In the genomic region with DNA sequence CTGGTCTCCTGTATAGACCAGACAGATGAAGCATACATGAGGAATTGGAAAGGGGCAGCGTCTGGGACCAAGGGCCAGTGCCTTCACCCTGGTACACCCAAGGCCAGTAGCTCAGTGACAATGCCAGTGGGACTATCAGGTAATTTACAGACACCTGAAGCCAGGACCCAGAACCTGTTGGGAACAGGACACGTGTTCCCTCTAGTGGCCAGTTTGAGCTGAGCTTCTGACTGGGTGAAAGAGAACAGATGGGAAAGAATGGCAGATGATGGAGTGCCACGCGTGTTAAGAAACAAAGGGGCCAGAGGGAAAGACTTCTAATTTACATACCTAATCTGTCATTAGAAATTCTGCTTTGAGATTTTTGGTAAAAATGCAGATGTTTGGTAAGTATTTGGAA, we compare ENCODE assay signal across 9 cellular contexts. TPM values are rescaled to one million over a fixed set of nuclear protein-coding genes. Genes with fewer than 3 reads are reported as not detected.
A peak's percentile ranks its signal among the peaks of the same experiment; 100 is the strongest.
DNase-seq lines count a peak whose midpoint lies in the region; FAIRE-seq and TF ChIP-seq lines count a peak whose summit lies in the region.
"Had no signal": no experiment of that assay in that cellular context is flagged by ENCODE, and none has a peak within 500 bp of the region (broad histone marks: within the 10 kb centered on the region; RNA-seq: fewer than 3 reads in every experiment).

No MANE protein-coding gene starts in this region.

- H3F3A ChIP-seq in DOHH2 (ENCODE audit: control insufficient read depth, insufficient read depth) (no peaks in the 10 kb centered on the region), OCI-LY1 (ENCODE audit: insufficient read depth, low read length) (no peaks in the 10 kb centered on the region)

- H3K4ac ChIP-seq in H9 (ENCODE audit: low read depth, low read length): no peak overlapping the region

- H4K5ac ChIP-seq in H9 (ENCODE audit: insufficient read length, low read depth, low read length): no peak overlapping the region

- no peak overlapping the region for H3T11ph ChIP-seq in H9 (ENCODE audit: low read length)

- no peak overlapping the region for H2BK15ac ChIP-seq in H9 (ENCODE audit: low read depth, low read length)

- H3K27ac ChIP-seq in DOHH2 (ENCODE audit: low read depth, low read length): no peak overlapping the region
- no peak overlapping the region for H3K27ac ChIP-seq in H9 (ENCODE audit: insufficient read length, low read depth, low read length)
- no peak overlapping the region for H3K27ac ChIP-seq in OCI-LY1 (ENCODE audit: low read depth, low read length, poor library complexity, severe bottlenecking)
- H3K27ac ChIP-seq in kidney (ENCODE audit: low read depth in 2 of 2, low read length in 2 of 2): no peak overlapping the region

- H3K9ac ChIP-seq in H9 (ENCODE audit: extremely low read depth, insufficient read length, low read length) (no peak overlapping the region), OCI-LY1 (ENCODE audit: low read length) (no peak overlapping the region), kidney (ENCODE audit: low read length in 2 of 2) (no peak overlapping the region)

- H3K4me3 ChIP-seq in DOHH2 (ENCODE audit: low read length) (no peak overlapping the region), OCI-LY1 (ENCODE audit: low read depth, low read length, poor library complexity, severe bottlenecking) (no peak overlapping the region), kidney (ENCODE audit: low read length in 2 of 2) (no peak overlapping the region)

- H3K18ac ChIP-seq in H9 (ENCODE audit: insufficient read length, low read depth, low read length): no peak overlapping the region

- H2AK5ac ChIP-seq in H9 (ENCODE audit: insufficient read length, low read length): no peak overlapping the region

- H3K27ac Mint-ChIP-seq in H9: no peak overlapping the region

- H3K27me3 ChIP-seq in DOHH2 (ENCODE audit: control insufficient read depth, low read length): no peaks in the 10 kb centered on the region
- H3K27me3 ChIP-seq in H9 (ENCODE audit: insufficient read depth, low read length): no peaks in the 10 kb centered on the region
- H3K27me3 ChIP-seq in OCI-LY1 (ENCODE audit: insufficient read depth, low read length): no peaks in the 10 kb centered on the region

- no peak overlapping the region for H3K4me2 ChIP-seq in DOHH2 (ENCODE audit: low read length)
- H3K4me2 ChIP-seq in H9 (ENCODE audit: insufficient read depth, insufficient read length, low read length): no peak overlapping the region
- H3K4me2 ChIP-seq in OCI-LY1 (ENCODE audit: low read length): no peak overlapping the region

- H4K8ac ChIP-seq in H9 (replicated peaks; ENCODE audit: insufficient read length, low read depth, low read length): no peak overlapping the region

- no peak for FAIRE-seq in kidney (lab: Jason Lieb, UNC)

- no peak overlapping the region for H3K23ac ChIP-seq in H9 (ENCODE audit: insufficient read length, low read depth, low read length)

- no peaks in the 10 kb centered on the region for H3K9me3 ChIP-seq in DOHH2 (ENCODE audit: control insufficient read depth, insufficient read depth, low read length)
- no peaks in the 10 kb centered on the region for H3K9me3 ChIP-seq in H9 (ENCODE audit: control insufficient read depth, low read depth, low read length)
- no peaks in the 10 kb centered on the region for H3K9me3 ChIP-seq in OCI-LY1 (ENCODE audit: low read length)
- H3K9me3 ChIP-seq in kidney (ENCODE audit: control insufficient read depth in 1 of 2, low read length in 2 of 2): no peaks in the 10 kb centered on the region

- no peak overlapping the region for H3K56ac ChIP-seq in H9 (ENCODE audit: insufficient read length, low read depth, low read length)

- no peaks in the 10 kb centered on the region for H3K79me1 ChIP-seq in H9 (ENCODE audit: insufficient read depth, low read depth, low read length, poor library complexity, severe bottlenecking)

- H2AFZ ChIP-seq in H9 (ENCODE audit: low read length): no peak overlapping the region
- no peak overlapping the region for H2AFZ ChIP-seq in OCI-LY1 (ENCODE audit: low read length)

- no CpG with 5 or more reads among the region's 4 CpGs for WGBS in H9 (ENCODE audit: extremely low coverage, insufficient read length, low lambda C conversion rate)

- no peaks in the 10 kb centered on the region for H4K20me1 ChIP-seq in DOHH2 (ENCODE audit: control insufficient read depth, insufficient read depth, low read depth, low read length)
- no peaks in the 10 kb centered on the region for H4K20me1 ChIP-seq in H9 (ENCODE audit: control insufficient read depth, insufficient read depth, insufficient read length)
- H4K20me1 ChIP-seq in OCI-LY1 (ENCODE audit: insufficient read depth, low read length): no peaks in the 10 kb centered on the region

- no peak overlapping the region for H2BK20ac ChIP-seq in H9 (ENCODE audit: low read depth, low read length, poor library complexity, severe bottlenecking)

- no peak overlapping the region for H3K4me3 Mint-ChIP-seq in H9

- H3K36me3 Mint-ChIP-seq in H9 (ENCODE audit: insufficient read depth in 1 of 3, low read depth in 3 of 3): peaks cover under 1 to 10% (median 2%) of the 10 kb centered on the region in 3 experiments; a peak in 6 of 7 replicates

- peaks cover under 1% of the 10 kb centered on the region for H3K23me2 ChIP-seq in H9 (ENCODE audit: insufficient read length, low read depth, low read length, poor library complexity, severe bottlenecking)

- H3K4me1 Mint-ChIP-seq in H9: peaks cover 32 to 34% of the 10 kb centered on the region in 2 experiments

- peak; percentile 82 for DNase-seq in H9
- peak; percentile 15 for DNase-seq in activated naive CD8-positive, alpha-beta T cell treated with anti-CD3 and anti-CD28 coated beads, Interleukin-2, amount 50 U/mL, for 16 hours (ENCODE audit: low read depth, low spot score)
- DNase-seq in kidney: no peak
- DNase-seq in stimulated activated CD8-positive, alpha-beta memory T cell treated with anti-CD3 and anti-CD28 coated beads, Interleukin-7, amount 100 ng/mL, for 1 hour (ENCODE audit: low read depth in 2 of 2): peak; percentile 5 to 45
- DNase-seq in NCI-H146 treated with DMSO at 0.1 percent for 48 hours (lab: John Stamatoyannopoulos, UW; ENCODE audit: unreplicated experiment): no peak
- no peak for DNase-seq in NCI-H748 (lab: John Stamatoyannopoulos, UW; ENCODE audit: unreplicated experiment)

- no peak overlapping the region for H2BK5ac ChIP-seq in H9 (ENCODE audit: insufficient read length, low read length)

- no peak overlapping the region for H2BK12ac ChIP-seq in H9 (ENCODE audit: insufficient read length, low read depth, low read length)

- H3K9me2 ChIP-seq in DOHH2 (replicated peaks; ENCODE audit: control insufficient read depth, low read length) (no peaks in the 10 kb centered on the region), OCI-LY1 (ENCODE audit: low read depth, low read length) (no peaks in the 10 kb centered on the region)

- no peaks in the 10 kb centered on the region for H3K36me3 ChIP-seq in DOHH2 (ENCODE audit: control insufficient read depth, low read length)
- no peaks in the 10 kb centered on the region for H3K36me3 ChIP-seq in OCI-LY1 (ENCODE audit: insufficient read depth, low read length)
- no peaks in the 10 kb centered on the region for H3K36me3 ChIP-seq in kidney (ENCODE audit: control insufficient read depth in 1 of 2, insufficient read depth in 2 of 2, low read length in 2 of 2)

- no peak overlapping the region for H2BK120ac ChIP-seq in H9 (ENCODE audit: low read depth, low read length, poor library complexity, severe bottlenecking)

- peaks cover 1 to 6% of the 10 kb centered on the region in 2 experiments for H3K9me3 Mint-ChIP-seq in H9

- peaks cover 15% of the 10 kb centered on the region for H3K4me1 ChIP-seq in DOHH2 (ENCODE audit: control insufficient read depth, low read length)
- H3K4me1 ChIP-seq in H9 (ENCODE audit: insufficient read depth, low read length): peaks cover 8% of the 10 kb centered on the region
- peaks cover 14% of the 10 kb centered on the region for H3K4me1 ChIP-seq in OCI-LY1 (ENCODE audit: insufficient read depth, low read length, severe bottlenecking)
- H3K4me1 ChIP-seq in kidney (ENCODE audit: control insufficient read depth in 1 of 2, insufficient read depth in 1 of 2, low read depth in 1 of 2, low read length in 2 of 2): no peaks in the 10 kb centered on the region

- H3K27me3 Mint-ChIP-seq in H9 (ENCODE audit: low read depth): no peaks in the 10 kb centered on the region

- intact Hi-C loops in kidney (cut with DNase I): no loop called here

- H3K14ac ChIP-seq in H9 (ENCODE audit: insufficient read depth, low read length): no peak overlapping the region

- TF ChIP-seq CTCF in DOHH2 (IDR thresholded peaks at IDR 0.05; ENCODE audit: low read depth, low read length, poor library complexity, severe bottlenecking) (peak; percentile 86), H9 (conservative IDR thresholded peaks at IDR 0.05) (peak; percentile 87), OCI-LY1 (IDR thresholded peaks at IDR 0.05; ENCODE audit: low read length) (peak; percentile 83), kidney (IDR thresholded peaks at IDR 0.05; ENCODE audit: borderline replicate concordance, extremely low read depth, insufficient read depth) (peak; percentile 53)

- no peaks in the 10 kb centered on the region; the same call in 1 of the 2 replicates for H3K79me2 ChIP-seq in DOHH2 (ENCODE audit: control insufficient read depth, low read length)
- no peaks in the 10 kb centered on the region for H3K79me2 ChIP-seq in H9 (ENCODE audit: insufficient read depth, low read length)
- no peaks in the 10 kb centered on the region for H3K79me2 ChIP-seq in OCI-LY1 (ENCODE audit: insufficient read depth, low read length)

- no peak overlapping the region for H4K91ac ChIP-seq in H9 (ENCODE audit: insufficient read length, low read depth, low read length)

RNA-seq across cellular contexts. Expression of a gene that starts 5.1 kb away (rescaled TPM):
- total RNA-seq in H9 (2021) (47.9 and 48.2 TPM in 2 replicates), kidney (24.9 TPM)
- 42.3 TPM for polyA plus RNA-seq in kidney (ENCODE audit: insufficient read depth, low read depth, low replicate concordance)

RNA-seq across cellular contexts. Expression of a gene that starts 28.4 kb away (rescaled TPM):
- total RNA-seq in H9 (2021) (2,077 and 2,145 TPM in 2 replicates), kidney (806 TPM)
- polyA plus RNA-seq in kidney (ENCODE audit: insufficient read depth, low read depth, low replicate concordance): 1,249 TPM

RNA-seq across cellular contexts. Expression of a gene that starts 48.6 kb away (rescaled TPM):
- total RNA-seq in H9 (2021) (0.31 and 0.64 TPM in 2 replicates), kidney (0.19 TPM)
- not detected for polyA plus RNA-seq in kidney (ENCODE audit: insufficient read depth, low read depth, low replicate concordance)
- total RNA-seq: temporal lobe had no signal

Comparison
In these comparisons a context has a peak if more than half of its experiments do, and no peak if none do; other contexts are left out.
1. DNase-seq: peak in H9 (single experiment), activated naive CD8-positive, alpha-beta T cell treated with anti-CD3 and anti-CD28 coated beads, Interleukin-2, amount 50 U/mL, for 16 hours (single experiment) and stimulated activated CD8-positive, alpha-beta memory T cell treated with anti-CD3 and anti-CD28 coated beads, Interleukin-7, amount 100 ng/mL, for 1 hour (2 of 2); none in kidney (single experiment), NCI-H146 treated with DMSO at 0.1 percent for 48 hours (single experiment) and NCI-H748 (single experiment).
2. Peak in every context shown above with its lines, with median percentiles within 50 percentile points of each other: CTCF ChIP-seq.